29 cellular contexts compared by ENCODE assay signal in the genomic region with DNA sequence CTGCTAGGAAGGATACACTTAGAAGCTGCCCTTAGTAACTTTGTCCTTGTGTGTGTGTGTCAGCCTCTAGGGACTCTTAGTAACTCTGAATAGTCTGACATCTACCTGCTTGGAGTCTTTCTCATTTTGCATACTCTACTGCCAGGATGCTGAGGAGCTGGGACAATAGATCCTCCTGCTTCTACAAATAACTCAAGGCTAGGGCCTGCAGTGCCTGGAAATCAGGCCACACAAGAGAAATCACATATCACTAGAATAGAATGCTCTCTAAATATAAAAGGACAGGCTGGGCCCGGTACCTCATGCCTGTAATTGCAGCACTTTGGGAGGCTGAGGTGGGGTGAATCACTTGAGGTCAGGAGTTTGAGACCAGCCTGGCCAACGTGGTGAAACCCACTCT. TPM values are rescaled to one million over a fixed set of nuclear protein-coding genes. Genes with fewer than 3 reads are reported as not detected.
A peak's percentile ranks its signal among the peaks of the same experiment; 100 is the strongest.
DNase-seq lines count a peak whose midpoint lies in the region; ATAC-seq and TF ChIP-seq lines count a peak whose summit lies in the region.
"Had no signal": no experiment of that assay in that cellular context is flagged by ENCODE, and none has a peak within 500 bp of the region (broad histone marks: within the 10 kb centered on the region; RNA-seq: fewer than 3 reads in every experiment).

No MANE protein-coding gene starts in this region.

- no peak overlapping the region for H3K4me3 ChIP-seq in HL-60 (replicated peaks; ENCODE audit: insufficient read depth, low read length)
- H3K4me3 ChIP-seq: ascending aorta, coronary artery, GM23248, prostate gland, sigmoid colon, thoracic aorta, uterus had no signal

- H4K20me1 ChIP-seq in H9 (ENCODE audit: control insufficient read depth, insufficient read depth, insufficient read length): no peaks in the 10 kb centered on the region

- H3K23me2 ChIP-seq in H9 (ENCODE audit: insufficient read length, low read depth, low read length, poor library complexity, severe bottlenecking): no peaks in the 10 kb centered on the region

- no peak overlapping the region for H3K56ac ChIP-seq in H9 (ENCODE audit: insufficient read length, low read depth, low read length)

- no peak overlapping the region for H3K23ac ChIP-seq in H9 (ENCODE audit: insufficient read length, low read depth, low read length)

- no peak overlapping the region for H2BK15ac ChIP-seq in H9 (ENCODE audit: low read depth, low read length)

- no peak for TF ChIP-seq CTCF in HL-60 (IDR thresholded peaks at IDR 0.05; ENCODE audit: insufficient read depth, low read length)
- no peak for TF ChIP-seq CTCF in H9 (conservative IDR thresholded peaks at IDR 0.05)

- no peak overlapping the region for H4K8ac ChIP-seq in H9 (replicated peaks; ENCODE audit: insufficient read length, low read depth, low read length)

- no peak overlapping the region for H3K4me3 Mint-ChIP-seq in stimulated activated naive CD8-positive, alpha-beta T cell treated with anti-CD3 and anti-CD28 coated beads, Interleukin-15, Interleukin-2, amounts not matched to agents 100 ng/mL and 50 ng/mL, for 24 hours
- no peak overlapping the region for H3K4me3 Mint-ChIP-seq in stimulated activated naive CD8-positive, alpha-beta T cell treated with anti-CD3 and anti-CD28 coated beads, Interleukin-15, amount 100 ng/mL, for 72 hours
- no peak overlapping the region for H3K4me3 Mint-ChIP-seq in memory B cell
- no peak overlapping the region for H3K4me3 Mint-ChIP-seq in H9
- H3K4me3 Mint-ChIP-seq: activated naive CD4-positive, alpha-beta T cell treated with anti-CD3 and anti-CD28 coated beads for 36 hours; CD8-positive, alpha-beta memory T cell; neural crest cell had no signal

- peaks cover 48% of the 10 kb centered on the region for H3K36me3 Mint-ChIP-seq in stimulated activated naive CD8-positive, alpha-beta T cell treated with anti-CD3 and anti-CD28 coated beads, Interleukin-15, Interleukin-2, amounts not matched to agents 100 ng/mL and 50 ng/mL, for 24 hours (ENCODE audit: low read depth)
- H3K36me3 Mint-ChIP-seq in memory B cell (peaks cover 10% of the 10 kb centered on the region), H9 (ENCODE audit: insufficient read depth in 1 of 3, low read depth in 3 of 3) (peaks cover 14 to 33% (median 26%) of the 10 kb centered on the region in 3 experiments)

- DNase-seq in stimulated activated naive CD8-positive, alpha-beta T cell treated with anti-CD3 and anti-CD28 coated beads, Interleukin-15, amount 100 ng/mL, for 72 hours: no peak
- DNase-seq in HL-60 (ENCODE audit: low read depth in 1 of 2, low spot score in 1 of 2) (no peak), memory B cell (ENCODE audit: low spot score in 2 of 2) (no peak), NCI-H226 (no peak), occipital lobe (lab: John Stamatoyannopoulos, UW) (no peak), H9 (no peak)
- DNase-seq: activated naive CD4-positive, alpha-beta T cell treated with anti-CD3 and anti-CD28 coated beads for 36 hours; CD8-positive, alpha-beta memory T cell; DMS 273 treated with DMSO at 0.1 percent for 48 hours; GM23248; midbrain; NCI-H1092; NCI-H187; NCI-H2171 treated with DMSO at 0.1 percent for 48 hours; NCI-H524; NK-92 treated with Interleukin-12 subunit alpha and Interleukin-12 subunit beta, amount 100 ng/mL, for 24 hours; Right ventricle myocardium superior; sigmoid colon; stimulated activated CD4-positive, alpha-beta T cell treated with anti-CD3 and anti-CD28 coated beads, Interleukin-4, amount 100 ng/mL, for 24 hours; stimulated activated naive CD4-positive, alpha-beta T cell; T1000; uterus; WERI-Rb-1 had no signal

- H3K27me3 Mint-ChIP-seq in stimulated activated naive CD8-positive, alpha-beta T cell treated with anti-CD3 and anti-CD28 coated beads, Interleukin-15, Interleukin-2, amounts not matched to agents 100 ng/mL and 50 ng/mL, for 24 hours: no peaks in the 10 kb centered on the region
- no peaks in the 10 kb centered on the region for H3K27me3 Mint-ChIP-seq in stimulated activated naive CD8-positive, alpha-beta T cell treated with anti-CD3 and anti-CD28 coated beads, Interleukin-15, amount 100 ng/mL, for 72 hours
- H3K27me3 Mint-ChIP-seq in memory B cell (no peaks in the 10 kb centered on the region), H9 (ENCODE audit: low read depth) (no peaks in the 10 kb centered on the region)

- H3K4me1 Mint-ChIP-seq in stimulated activated naive CD8-positive, alpha-beta T cell treated with anti-CD3 and anti-CD28 coated beads, Interleukin-15, Interleukin-2, amounts not matched to agents 100 ng/mL and 50 ng/mL, for 24 hours (ENCODE audit: low read depth): peaks cover 61% of the 10 kb centered on the region
- peaks cover 70% of the 10 kb centered on the region for H3K4me1 Mint-ChIP-seq in stimulated activated naive CD8-positive, alpha-beta T cell treated with anti-CD3 and anti-CD28 coated beads, Interleukin-15, amount 100 ng/mL, for 72 hours
- H3K4me1 Mint-ChIP-seq in memory B cell (peaks cover 27% of the 10 kb centered on the region), H9 (peaks cover 25 to 38% of the 10 kb centered on the region in 2 experiments)
- H3K4me1 Mint-ChIP-seq: neural crest cell had no signal

- no peak overlapping the region for H4K5ac ChIP-seq in H9 (ENCODE audit: insufficient read length, low read depth, low read length)

- no peaks in the 10 kb centered on the region for H3K27me3 ChIP-seq in HL-60 (ENCODE audit: insufficient read depth, poor library complexity, severe bottlenecking)
- H3K27me3 ChIP-seq in H9 (ENCODE audit: insufficient read depth, low read length): no peaks in the 10 kb centered on the region
- H3K27me3 ChIP-seq: ascending aorta, sigmoid colon, uterus had no signal

- no peak overlapping the region for H3K4me2 ChIP-seq in H9 (ENCODE audit: insufficient read depth, insufficient read length, low read length)

- no peak overlapping the region for H2BK20ac ChIP-seq in H9 (ENCODE audit: low read depth, low read length, poor library complexity, severe bottlenecking)

- peaks cover 2% of the 10 kb centered on the region for H3K79me1 ChIP-seq in H9 (ENCODE audit: insufficient read depth, low read depth, low read length, poor library complexity, severe bottlenecking)

- no peaks in the 10 kb centered on the region for H3K9me3 Mint-ChIP-seq in stimulated activated naive CD8-positive, alpha-beta T cell treated with anti-CD3 and anti-CD28 coated beads, Interleukin-15, Interleukin-2, amounts not matched to agents 100 ng/mL and 50 ng/mL, for 24 hours
- no peaks in the 10 kb centered on the region for H3K9me3 Mint-ChIP-seq in stimulated activated naive CD8-positive, alpha-beta T cell treated with anti-CD3 and anti-CD28 coated beads, Interleukin-15, amount 100 ng/mL, for 72 hours
- H3K9me3 Mint-ChIP-seq in memory B cell (no peaks in the 10 kb centered on the region), H9 (no peaks in the 10 kb centered on the region)
- H3K9me3 Mint-ChIP-seq: activated naive CD4-positive, alpha-beta T cell treated with anti-CD3 and anti-CD28 coated beads for 36 hours; CD8-positive, alpha-beta memory T cell; neural crest cell had no signal

- no peak overlapping the region for H3K4ac ChIP-seq in H9 (ENCODE audit: low read depth, low read length)

- peak overlapping the region; percentile 38 for H3K27ac Mint-ChIP-seq in stimulated activated naive CD8-positive, alpha-beta T cell treated with anti-CD3 and anti-CD28 coated beads, Interleukin-15, Interleukin-2, amounts not matched to agents 100 ng/mL and 50 ng/mL, for 24 hours
- H3K27ac Mint-ChIP-seq in stimulated activated naive CD8-positive, alpha-beta T cell treated with anti-CD3 and anti-CD28 coated beads, Interleukin-15, amount 100 ng/mL, for 72 hours: peak overlapping the region in 1 of 2 donors; percentile 54
- H3K27ac Mint-ChIP-seq in memory B cell: peak overlapping the region; percentile 38
- peak overlapping the region in 1 of 3 experiments; percentile 74; a peak in 1 of 7 replicates for H3K27ac Mint-ChIP-seq in H9
- H3K27ac Mint-ChIP-seq: activated naive CD4-positive, alpha-beta T cell treated with anti-CD3 and anti-CD28 coated beads for 36 hours had no signal

- H2AK5ac ChIP-seq in H9 (ENCODE audit: insufficient read length, low read length): no peak overlapping the region

- no peak overlapping the region for H4K91ac ChIP-seq in H9 (ENCODE audit: insufficient read length, low read depth, low read length)

- H3K79me2 ChIP-seq in H9 (ENCODE audit: insufficient read depth, low read length): no peaks in the 10 kb centered on the region

- no CpG with 5 or more reads among the region's 2 CpGs for WGBS in H9 (ENCODE audit: extremely low coverage, insufficient read length, low lambda C conversion rate)

- H3K18ac ChIP-seq in H9 (ENCODE audit: insufficient read length, low read depth, low read length): no peak overlapping the region

- no peak overlapping the region for H2BK12ac ChIP-seq in H9 (ENCODE audit: insufficient read length, low read depth, low read length)

- no peak overlapping the region for H2BK120ac ChIP-seq in H9 (ENCODE audit: low read depth, low read length, poor library complexity, severe bottlenecking)

- H2BK5ac ChIP-seq in H9 (ENCODE audit: insufficient read length, low read length): no peak overlapping the region

- no peak overlapping the region for H3K9ac ChIP-seq in H9 (ENCODE audit: extremely low read depth, insufficient read length, low read length)
- H3K9ac ChIP-seq: GM23248 had no signal

- H3K4me1 ChIP-seq in H9 (ENCODE audit: insufficient read depth, low read length): no peaks in the 10 kb centered on the region; the same call in 1 of the 2 replicates
- H3K4me1 ChIP-seq: prostate gland, uterus had no signal

- no peak overlapping the region for H2AFZ ChIP-seq in H9 (ENCODE audit: low read length)
- H2AFZ ChIP-seq: GM23248 had no signal

- H3K27ac ChIP-seq in HL-60 (replicated peaks) (peak overlapping the region; percentile 78), H9 (ENCODE audit: insufficient read length, low read depth, low read length) (no peak overlapping the region)
- H3K27ac ChIP-seq: ascending aorta, coronary artery, GM23248, prostate gland, sigmoid colon, thoracic aorta, uterus, WERI-Rb-1 had no signal

- H3K14ac ChIP-seq in H9 (ENCODE audit: insufficient read depth, low read length): no peak overlapping the region

- H3K9me3 ChIP-seq in H9 (ENCODE audit: control insufficient read depth, low read depth, low read length): no peaks in the 10 kb centered on the region
- H3K9me3 ChIP-seq: ascending aorta, prostate gland, sigmoid colon, thoracic aorta, uterus had no signal

- H3T11ph ChIP-seq in H9 (ENCODE audit: low read length): no peak overlapping the region

- ATAC-seq in stimulated activated naive CD8-positive, alpha-beta T cell treated with anti-CD3 and anti-CD28 coated beads, Interleukin-15, amount 100 ng/mL, for 72 hours: no peak
- no peak for ATAC-seq in memory B cell (ENCODE audit: low read depth)

RNA-seq across cellular contexts. Expression of a gene that starts 38.5 kb away (rescaled TPM):
- total RNA-seq in occipital lobe (4.4 TPM), H9 (2021) (24.2 and 27.2 TPM in 2 replicates)

RNA-seq across cellular contexts. Expression of a gene that starts 56.7 kb away (rescaled TPM):
- total RNA-seq in occipital lobe (5.0 TPM), H9 (2021) (24.0 and 26.1 TPM in 2 replicates)
